In the genomic region with DNA sequence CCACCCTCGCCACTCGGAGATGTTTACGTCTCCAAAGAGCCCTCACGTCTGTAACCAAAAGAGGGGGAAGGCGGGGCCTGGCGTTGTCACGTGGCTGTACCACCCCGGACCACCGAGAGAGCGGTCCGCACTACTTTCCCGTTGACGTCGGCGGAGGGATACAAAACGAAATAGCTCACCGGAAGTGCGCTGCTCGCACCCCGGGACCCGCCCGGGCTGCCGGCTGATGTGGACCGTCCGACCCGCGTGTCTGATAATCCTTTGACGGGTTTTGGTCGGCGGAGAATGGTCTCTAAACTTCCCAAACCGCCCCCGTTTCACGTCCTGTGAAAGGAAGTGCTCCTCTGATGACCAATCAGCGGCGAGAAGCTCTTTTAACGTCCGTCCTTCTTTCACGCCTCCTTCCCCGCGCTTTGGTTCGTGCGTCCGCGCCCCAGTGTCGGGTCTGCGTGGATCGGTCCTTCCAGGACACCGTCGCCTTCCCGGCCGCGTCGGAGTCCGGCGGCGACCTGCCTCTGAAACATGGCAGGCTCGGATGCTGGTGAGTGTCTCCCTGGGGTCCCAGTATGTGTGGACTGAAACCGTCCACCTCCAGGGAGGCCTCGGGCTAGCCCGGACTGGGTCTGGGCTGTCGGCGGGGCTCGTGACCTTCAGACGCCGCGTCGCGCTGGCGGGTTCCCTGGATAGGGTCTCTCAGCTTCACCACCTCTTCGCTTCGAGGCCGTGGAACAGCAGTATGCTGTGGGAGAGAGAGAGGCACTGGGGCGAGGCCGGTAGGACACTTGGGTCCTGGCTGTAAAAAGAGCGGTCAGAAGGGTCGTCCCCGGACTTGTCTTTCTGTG, we compare ENCODE assay signal across 8 cellular contexts. TPM values are rescaled to one million over a fixed set of nuclear protein-coding genes. Genes with fewer than 3 reads are reported as not detected.
DNase-seq lines count a peak whose midpoint lies in the region; ATAC-seq and TF ChIP-seq lines count a peak whose summit lies in the region.

A gene with protein sequence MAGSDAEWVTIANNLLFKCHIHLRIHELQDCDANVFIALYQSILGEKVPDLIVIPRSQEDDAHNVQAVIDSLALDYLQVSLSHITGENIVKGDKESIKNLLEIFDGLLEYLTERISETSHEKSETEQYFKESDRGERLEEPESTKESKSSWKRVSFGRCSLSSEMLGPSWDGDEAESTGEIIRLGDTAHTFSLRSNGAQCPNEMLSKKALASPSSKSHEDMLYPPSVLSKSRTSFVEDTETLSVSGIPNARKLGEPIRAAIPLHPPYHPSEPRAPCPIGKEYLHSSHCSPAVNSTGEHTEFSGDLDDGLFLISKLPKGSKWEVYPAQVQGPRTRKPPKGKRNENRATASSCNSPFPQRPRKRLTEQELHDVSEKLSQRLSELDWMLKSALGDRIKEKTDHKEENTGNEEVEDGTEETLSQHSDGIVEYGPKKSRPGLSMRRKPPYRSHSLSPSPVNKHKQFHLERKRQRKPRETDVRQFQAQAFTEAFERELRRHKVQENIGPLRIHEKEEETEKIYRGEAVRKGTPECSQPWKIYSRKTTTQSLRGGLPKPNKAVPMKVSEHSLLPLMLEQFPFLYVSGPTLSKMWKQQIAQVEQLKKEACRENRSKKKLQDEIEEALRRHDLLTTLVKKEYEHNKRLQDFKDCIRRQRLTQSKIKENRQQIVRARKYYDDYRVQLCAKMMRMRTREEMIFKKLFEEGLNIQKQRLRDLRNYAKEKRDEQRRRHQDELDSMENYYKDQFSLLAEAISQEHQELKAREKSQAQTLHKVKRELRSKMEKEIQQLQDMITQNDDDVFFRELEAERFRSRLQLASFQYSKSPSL (plus strand): TSS at position 402 of the 842 bp plus-strand sequence. CDS start 121 bp downstream, at position 523.

- H3K27me3 Mint-ChIP-seq in activated naive CD8-positive, alpha-beta T cell treated with anti-CD3 and anti-CD28 coated beads, Interleukin-2, amount 50 U/mL, for 24 hours: peaks cover 3% of the 10 kb centered on the region
- no peaks in the 10 kb centered on the region for H3K27me3 Mint-ChIP-seq in progenitor cell of endocrine pancreas

- peaks cover 62% of the 10 kb centered on the region for H3K4me1 Mint-ChIP-seq in activated naive CD8-positive, alpha-beta T cell treated with anti-CD3 and anti-CD28 coated beads, Interleukin-2, amount 50 U/mL, for 24 hours
- peaks cover 31% of the 10 kb centered on the region for H3K4me1 Mint-ChIP-seq in progenitor cell of endocrine pancreas (ENCODE audit: low read depth)

- ATAC-seq in HG02759 (IDR thresholded peaks at IDR 0.05; ENCODE audit: unreplicated experiment): peak; percentile 71
- peak; percentile 62 for ATAC-seq in activated naive CD8-positive, alpha-beta T cell treated with anti-CD3 and anti-CD28 coated beads, Interleukin-2, amount 50 U/mL, for 24 hours

- H3K4me3 ChIP-seq in GM12865 (ENCODE audit: low read depth, low read length): peak within 1 kb of the TSS; percentile 100

- DNase-seq in GM12865 (ENCODE audit: low read depth) (no peak), NCI-H1436 (lab: John Stamatoyannopoulos, UW) (peak; percentile 98), SW480 (ENCODE audit: low spot score) (peak; percentile 95), cardiac septum (ENCODE audit: low spot score) (peak; percentile 96), progenitor cell of endocrine pancreas (ENCODE audit: low spot score, unreplicated experiment) (peak; percentile 92), ureter (ENCODE audit: low spot score) (peak; percentile 97)
- DNase-seq in activated naive CD8-positive, alpha-beta T cell treated with anti-CD3 and anti-CD28 coated beads, Interleukin-2, amount 50 U/mL, for 24 hours: peak; percentile 96

- intact Hi-C loops in cardiac septum (cut with DNase I): loop anchor here (5.0 to 10.0 kb wide), 2 partner anchors 156 to 662 kb away; a partner anchor contains a TSS

- TF ChIP-seq CTCF in GM12865 (IDR thresholded peaks at IDR 0.05; ENCODE audit: insufficient read depth, low read depth, low read length, missing control alignments) (no peak), progenitor cell of endocrine pancreas (IDR thresholded peaks at IDR 0.05; ENCODE audit: unreplicated experiment) (no peak)

- H3K27ac Mint-ChIP-seq in activated naive CD8-positive, alpha-beta T cell treated with anti-CD3 and anti-CD28 coated beads, Interleukin-2, amount 50 U/mL, for 24 hours: peak within 1 kb of the TSS; percentile 100
- peak within 1 kb of the TSS; percentile 100 for H3K27ac Mint-ChIP-seq in progenitor cell of endocrine pancreas

- H3K36me3 Mint-ChIP-seq in activated naive CD8-positive, alpha-beta T cell treated with anti-CD3 and anti-CD28 coated beads, Interleukin-2, amount 50 U/mL, for 24 hours (ENCODE audit: low read depth): peaks cover 69% of the 10 kb centered on the region
- peaks cover 43% of the 10 kb centered on the region for H3K36me3 Mint-ChIP-seq in progenitor cell of endocrine pancreas (ENCODE audit: insufficient read depth)

- peak within 1 kb of the TSS; percentile 100 for H3K4me3 Mint-ChIP-seq in activated naive CD8-positive, alpha-beta T cell treated with anti-CD3 and anti-CD28 coated beads, Interleukin-2, amount 50 U/mL, for 24 hours
- H3K4me3 Mint-ChIP-seq in progenitor cell of endocrine pancreas (ENCODE audit: low read depth): peak within 1 kb of the TSS; percentile 98

- no peaks in the 10 kb centered on the region for H3K9me3 Mint-ChIP-seq in activated naive CD8-positive, alpha-beta T cell treated with anti-CD3 and anti-CD28 coated beads, Interleukin-2, amount 50 U/mL, for 24 hours
- H3K9me3 Mint-ChIP-seq in progenitor cell of endocrine pancreas (ENCODE audit: low read depth): no peaks in the 10 kb centered on the region

RNA-seq across cellular contexts. Expression of the gene that starts here (rescaled TPM):
- total RNA-seq in cardiac septum: 16.4 TPM
- 102 and 108 TPM in 2 replicates for total RNA-seq in progenitor cell of endocrine pancreas
- 71.6 TPM for total RNA-seq in ureter
